Comparison of ENCODE assay signal across 8 cellular contexts in the genomic region with DNA sequence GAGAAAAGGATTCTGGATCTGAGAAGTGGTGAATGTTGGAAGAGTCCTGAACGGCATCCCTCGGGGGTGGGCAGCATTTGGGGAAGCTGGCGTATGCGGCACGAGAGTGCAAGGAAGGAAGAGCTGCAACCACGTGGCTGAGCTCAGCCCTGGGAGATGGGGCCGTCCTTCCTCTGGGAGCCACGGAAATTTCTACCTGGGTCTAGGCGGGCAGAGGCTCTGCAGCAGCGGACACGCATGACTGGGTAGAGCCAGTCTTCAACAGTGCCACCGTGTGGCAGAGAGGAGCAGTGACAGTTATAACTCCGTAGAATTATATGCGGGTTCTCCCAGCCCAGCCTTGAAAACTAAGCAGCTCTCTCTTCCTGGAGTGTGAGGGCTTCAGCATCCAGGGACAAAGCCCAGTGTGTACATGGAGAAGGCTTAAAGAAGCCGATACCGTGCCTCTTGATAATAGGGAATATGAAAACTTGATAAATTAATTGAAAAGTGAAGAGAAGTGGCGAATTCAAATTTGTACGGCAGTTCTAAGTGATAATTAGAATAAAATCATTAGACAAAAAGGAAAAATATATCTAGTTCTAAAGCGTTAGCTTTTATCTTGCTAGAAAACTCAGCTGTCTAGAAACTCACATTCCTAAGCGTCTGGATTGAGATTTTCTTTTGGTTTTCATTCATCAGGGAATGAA.
DNase-seq lines count a peak whose midpoint lies in the region; ATAC-seq, FAIRE-seq and TF ChIP-seq lines count a peak whose summit lies in the region.

No MANE protein-coding gene starts in this region.

- H3K27me3 ChIP-seq in Karpas-422 (ENCODE audit: low read length), result no peaks in the 10 kb centered on the region
- peaks cover 0 to 3% (median 0%) of the 10 kb centered on the region in 4 donors for H3K27me3 ChIP-seq in pancreas
- no peaks in the 10 kb centered on the region for H3K27me3 ChIP-seq in aorta (ENCODE audit: control insufficient read depth in 1 of 2, insufficient read depth in 2 of 2, low read length in 1 of 2)

- peak; percentile 82 for ATAC-seq in GM21619 (IDR thresholded peaks at IDR 0.05; ENCODE audit: unreplicated experiment)
- peak; percentile 98 to 100 (median 100) for ATAC-seq in pancreas
- ATAC-seq in aorta (ENCODE audit: low FRiP score), result peak; percentile 88

- H3K79me2 ChIP-seq in Karpas-422 (ENCODE audit: low read length), result no peaks in the 10 kb centered on the region

- no peak overlapping the region for H3K9ac ChIP-seq in Karpas-422 (ENCODE audit: low read length)

- DNase-seq in DMS53 (lab: John Stamatoyannopoulos, UW) (peak; percentile 87), Karpas-422 (peak; percentile 85), RPMI7951 (ENCODE audit: low read depth) (peak; percentile 70), head of caudate nucleus (peak; percentile 49 to 91 (median 78)), pancreas (peak; percentile 62 to 82 (median 76)), aorta (peak; percentile 66 to 81)
- DNase-seq in activated T-helper 9 cell treated with anti-CD3 and anti-CD28 coated beads, Interleukin-2, amount 50 U/mL, for 16 hours (ENCODE audit: low read depth), result peak; percentile 13

- no peaks in the 10 kb centered on the region for H3K9me2 ChIP-seq in Karpas-422 (replicated peaks; ENCODE audit: insufficient read depth, low read length)

- H3K4me3 ChIP-seq in Karpas-422 (ENCODE audit: low read length) (no peak overlapping the region), pancreas (no peak overlapping the region), aorta (ENCODE audit: low read length in 2 of 2) (no peak overlapping the region)

- intact Hi-C loops in head of caudate nucleus (cut with DNase I), result loop anchor here (5.0 to 10.0 kb wide), 3 partner anchors 81 to 398 kb away; partner anchors contain the start of gene STXBP6
- intact Hi-C loops in pancreas (cut with DNase I), result no loop called here
- intact Hi-C loops in aorta (cut with DNase I), result loop anchor here in 1 of 2 donors (5.0 to 10.0 kb wide), 3 partner anchors 61 to 326 kb away; no protein-coding TSS in a partner anchor

- H3K36me3 ChIP-seq in Karpas-422 (ENCODE audit: insufficient read depth, low read length), result no peaks in the 10 kb centered on the region
- no peaks in the 10 kb centered on the region for H3K36me3 ChIP-seq in pancreas
- H3K36me3 ChIP-seq in aorta (ENCODE audit: control insufficient read depth in 1 of 2, insufficient read depth in 2 of 2, low read length in 1 of 2), result no peaks in the 10 kb centered on the region

- no peak overlapping the region for H2AFZ ChIP-seq in Karpas-422 (ENCODE audit: low read length)

- no peak overlapping the region for H3K4me2 ChIP-seq in Karpas-422 (ENCODE audit: low read depth, low read length, poor library complexity, severe bottlenecking)

- H3K27ac ChIP-seq in Karpas-422 (ENCODE audit: low read length) (no peak overlapping the region), pancreas (no peak overlapping the region), aorta (ENCODE audit: low read depth in 1 of 2, low read length in 2 of 2) (no peak overlapping the region)

- no peak for FAIRE-seq in pancreas (lab: Jason Lieb, UNC)

- TF ChIP-seq CTCF in pancreas (IDR thresholded peaks at IDR 0.05), result peak; percentile 75 to 90 (median 81)

- H3K9me3 ChIP-seq in Karpas-422 (ENCODE audit: low read length) (0 out of 2 replicates have a peak, but pooled peaks cover 3% of the 10 kb centered on the region), pancreas (no peaks in the 10 kb centered on the region), aorta (ENCODE audit: control insufficient read depth, low read length) (no peaks in the 10 kb centered on the region)

- H4K20me1 ChIP-seq in Karpas-422 (ENCODE audit: insufficient read depth, low read depth, low read length), result no peaks in the 10 kb centered on the region

- 12% methylated on average over 20 of the region's 20 CpGs for whole genome bisulfite sequencing in pancreas, 2 donors
- WGBS in aorta, 2 donors, result 11 to 12% methylated on average over 20 of the region's 20 CpGs

- H3K4me1 ChIP-seq in Karpas-422 (ENCODE audit: low read length), result no peaks in the 10 kb centered on the region
- no peaks in the 10 kb centered on the region for H3K4me1 ChIP-seq in pancreas
- no peaks in the 10 kb centered on the region for H3K4me1 ChIP-seq in aorta (ENCODE audit: control insufficient read depth in 1 of 2, insufficient read depth in 2 of 2, low read length in 2 of 2)

Comparison
In these comparisons a context has a peak if more than half of its experiments do, and no peak if none do; other contexts are left out.
1. DNase-seq: peak in every context shown above with its lines; median percentile 87 in DMS53; 85 in Karpas-422; 78 in head of caudate nucleus; 76 in pancreas; 74 in aorta; 70 in RPMI7951; 13 in activated T-helper 9 cell treated with anti-CD3 and anti-CD28 coated beads, Interleukin-2, amount 50 U/mL, for 16 hours.